In genomic region chr7:148782757-148783456, GRCh38 we compare ENCODE assay signal across 25 cellular contexts.
A peak's percentile ranks its signal among the peaks of the same experiment; 100 is the strongest.
DNase-seq lines count a peak whose midpoint lies in the region; ATAC-seq and TF ChIP-seq lines count a peak whose summit lies in the region.
"Had no signal": no experiment of that assay in that cellular context is flagged by ENCODE, and none has a peak within 500 bp of the region (broad histone marks: within the 10 kb centered on the region; RNA-seq: fewer than 3 reads in every experiment).

No MANE protein-coding gene starts in this region.

- TF ChIP-seq POLR2A in Peyer's patch (IDR thresholded peaks at IDR 0.05) = no peak

- no peak for TF ChIP-seq CTCF in brain microvascular endothelial cell (IDR thresholded peaks at IDR 0.05; ENCODE audit: low read depth, low read length, missing control alignments)
- TF ChIP-seq CTCF in Peyer's patch (IDR thresholded peaks at IDR 0.05) = no peak

- H3K4me3 ChIP-seq in brain microvascular endothelial cell (ENCODE audit: low read depth, low read length) (peak overlapping the region; percentile 12), aorta (ENCODE audit: low read length in 2 of 2) (no peak overlapping the region), Peyer's patch (no peak overlapping the region)
- H3K4me3 ChIP-seq: cardiac muscle cell, coronary artery, lung, suprapubic skin, upper lobe of right lung had no signal

- H3K36me3 ChIP-seq in brain microvascular endothelial cell (replicated peaks) (peaks cover 20% of the 10 kb centered on the region), aorta (ENCODE audit: control insufficient read depth in 1 of 2, insufficient read depth in 2 of 2, low read length in 1 of 2) (peaks cover 3 to 7% of the 10 kb centered on the region in 2 donors), Peyer's patch (peaks cover 0 to 83% (median 0%) of the 10 kb centered on the region in 3 donors)

- H3K4me1 ChIP-seq in aorta (ENCODE audit: control insufficient read depth in 1 of 2, insufficient read depth in 2 of 2, low read length in 2 of 2) = peaks cover 0 to 2% of the 10 kb centered on the region in 2 donors
- no peaks in the 10 kb centered on the region for H3K4me1 ChIP-seq in Peyer's patch
- H3K4me1 ChIP-seq: suprapubic skin, upper lobe of right lung had no signal

- WGBS in aorta, 2 donors = 65 to 80% methylated on average over 44 of the region's 44 CpGs

- peak; percentile 17 for DNase-seq in NCI-H146 treated with DMSO at 0.1 percent for 48 hours (lab: John Stamatoyannopoulos, UW; ENCODE audit: unreplicated experiment)
- DNase-seq in brain microvascular endothelial cell = no peak
- no peak for DNase-seq in left lobe of liver (ENCODE audit: low spot score)
- no peak for DNase-seq in aorta
- DNase-seq in Peyer's patch = no peak
- no peak for DNase-seq in substantia nigra (lab: John Stamatoyannopoulos, UW)
- DNase-seq: activated CD4-positive, alpha-beta memory T cell treated with anti-CD3 and anti-CD28 coated beads, Interleukin-2, amount 10 ng/mL, durations not matched to agents 7 days and 5 days; activated naive CD4-positive, alpha-beta T cell treated with anti-CD3 and anti-CD28 coated beads, Interleukin-2, amount 10 ng/mL, durations not matched to agents 7 days and 5 days; Calu3; CD4-positive, CD25-positive, alpha-beta regulatory T cell; effector memory CD4-positive, alpha-beta T cell; erythroblast; NCI-H1092 treated with DMSO at 0.1 percent for 48 hours; NCI-H2029; NCI-H524 treated with DMSO at 0.1 percent for 48 hours; NK-92 treated with Interleukin-12 subunit alpha and Interleukin-12 subunit beta, amount 100 ng/mL, for 24 hours; SIG-M5; small intestine; stimulated activated naive CD4-positive, alpha-beta T cell; upper lobe of right lung had no signal

- in situ Hi-C loops in brain microvascular endothelial cell (cut with HindIII; ENCODE audit: low pct_ligation_motif_present, low sequenced_read_pairs) = no loop called here

- no peak overlapping the region for H3K27ac ChIP-seq in brain microvascular endothelial cell
- H3K27ac ChIP-seq in aorta (ENCODE audit: low read depth in 1 of 2, low read length in 2 of 2) = no peak overlapping the region
- H3K27ac ChIP-seq in Peyer's patch = no peak overlapping the region
- H3K27ac ChIP-seq in substantia nigra (ENCODE audit: low read depth, low read length, poor library complexity, severe bottlenecking) = no peak overlapping the region
- H3K27ac ChIP-seq: cardiac muscle cell, coronary artery, suprapubic skin, upper lobe of right lung had no signal

- H3K27me3 ChIP-seq in brain microvascular endothelial cell (replicated peaks) (no peaks in the 10 kb centered on the region), aorta (ENCODE audit: control insufficient read depth in 1 of 2, insufficient read depth in 2 of 2, low read length in 1 of 2) (no peaks in the 10 kb centered on the region), Peyer's patch (no peaks in the 10 kb centered on the region)
- H3K27me3 ChIP-seq: cardiac muscle cell, suprapubic skin, upper lobe of right lung had no signal

- intact Hi-C loops in aorta (cut with DNase I) = no loop called here

- ATAC-seq in left lobe of liver (peak; percentile 36), aorta (ENCODE audit: low FRiP score) (peak; percentile 46), HG03342 (IDR thresholded peaks at IDR 0.05; ENCODE audit: unreplicated experiment) (no peak)
- ATAC-seq: upper lobe of right lung had no signal

- H3K9me3 ChIP-seq in aorta (ENCODE audit: control insufficient read depth, low read length) (no peaks in the 10 kb centered on the region), Peyer's patch (no peaks in the 10 kb centered on the region)
- H3K9me3 ChIP-seq: suprapubic skin, upper lobe of right lung had no signal
